In the genomic region with DNA sequence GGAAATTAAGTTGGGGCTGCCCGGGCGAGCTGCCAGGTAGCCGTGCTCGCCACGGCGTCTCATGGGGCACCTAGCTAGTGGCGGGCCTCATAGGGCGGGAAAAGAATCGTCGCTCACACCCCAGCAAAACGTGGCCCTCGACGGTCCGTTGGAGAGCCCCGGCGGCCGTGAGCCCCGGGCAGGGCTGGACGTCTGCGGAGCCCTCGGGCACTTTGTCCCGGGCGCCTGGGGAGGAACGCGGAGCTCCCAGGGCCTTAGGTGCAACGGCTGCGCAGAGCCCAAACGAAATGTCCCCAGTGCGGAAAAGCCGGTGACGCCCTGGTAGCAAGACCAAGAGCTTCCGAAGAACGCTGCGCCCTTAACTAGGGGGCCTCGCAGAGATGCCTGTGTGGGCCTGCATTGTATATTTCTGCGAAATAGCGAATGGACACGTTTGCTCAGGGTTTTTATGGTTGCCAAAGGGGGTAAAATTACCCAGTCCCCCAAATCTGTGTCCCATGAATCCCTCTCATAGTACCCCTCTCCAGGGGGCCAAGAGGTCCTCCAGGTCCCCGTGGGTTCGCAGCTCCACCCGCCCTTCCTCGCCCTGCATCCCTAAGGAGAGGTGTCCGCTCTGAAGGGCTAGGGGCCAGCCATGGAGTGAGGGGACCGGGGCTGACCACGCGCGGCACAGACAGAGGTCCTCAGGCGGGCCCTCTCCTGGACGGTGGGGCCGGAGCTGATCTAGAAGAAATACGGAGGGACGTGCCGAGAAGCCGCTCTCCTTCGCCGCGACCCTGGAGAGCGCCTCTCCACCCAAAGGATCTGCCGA, we compare ENCODE assay signal across 9 cellular contexts. TPM values are rescaled to one million over a fixed set of nuclear protein-coding genes. Genes with fewer than 3 reads are reported as not detected.
A peak's percentile ranks its signal among the peaks of the same experiment; 100 is the strongest.
DNase-seq lines count a peak whose midpoint lies in the region; ATAC-seq and TF ChIP-seq lines count a peak whose summit lies in the region.
"Had no signal": no experiment of that assay in that cellular context is flagged by ENCODE, and none has a peak within 500 bp of the region (broad histone marks: within the 10 kb centered on the region; RNA-seq: fewer than 3 reads in every experiment).

No MANE protein-coding gene starts in this region.

- no peak for ATAC-seq in activated CD8-positive, alpha-beta T cell treated with anti-CD3 and anti-CD28 coated beads, Interleukin-2, amount 10 ng/mL, durations not matched to agents 7 days and 5 days
- ATAC-seq in Right ventricle myocardium superior (ENCODE audit: poor library complexity) (no peak), HG02840 (IDR thresholded peaks at IDR 0.05; ENCODE audit: low FRiP score, unreplicated experiment) (no peak), HG03108 (IDR thresholded peaks at IDR 0.05; ENCODE audit: unreplicated experiment) (no peak), HG03521 (IDR thresholded peaks at IDR 0.05; ENCODE audit: unreplicated experiment) (no peak)

- peaks cover 0 to 58% (median 52%) of the 10 kb centered on the region in 4 donors for H3K4me1 ChIP-seq in sigmoid colon

- TF ChIP-seq POLR2A in sigmoid colon (IDR thresholded peaks at IDR 0.05) = no peak

- peak overlapping the region; percentile 98 for H3K27ac Mint-ChIP-seq in activated CD8-positive, alpha-beta T cell treated with anti-CD3 and anti-CD28 coated beads, Interleukin-2, amount 10 ng/mL, durations not matched to agents 7 days and 5 days

- no peaks in the 10 kb centered on the region for H3K9me3 ChIP-seq in sigmoid colon

- TF ChIP-seq EP300 in sigmoid colon (IDR thresholded peaks at IDR 0.05) = no peak

- no peaks in the 10 kb centered on the region; the same call in none of the 2 replicates for H3K27me3 ChIP-seq in GM06990 (replicated peaks; ENCODE audit: control insufficient read depth, insufficient read depth, low read length)
- peaks cover 24 to 69% (median 55%) of the 10 kb centered on the region in 3 donors for H3K27me3 ChIP-seq in sigmoid colon

- H3K36me3 ChIP-seq in GM06990 (ENCODE audit: control insufficient read depth, insufficient read depth, low read length) (no peaks in the 10 kb centered on the region), sigmoid colon (no peaks in the 10 kb centered on the region)
- H3K36me3 ChIP-seq: SJSA1 had no signal

- peaks cover 28% of the 10 kb centered on the region for H3K36me3 Mint-ChIP-seq in activated CD8-positive, alpha-beta T cell treated with anti-CD3 and anti-CD28 coated beads, Interleukin-2, amount 10 ng/mL, durations not matched to agents 7 days and 5 days (ENCODE audit: low read depth)

- CTCF ChIA-PET in activated CD8-positive, alpha-beta T cell treated with anti-CD3 and anti-CD28 coated beads, Interleukin-2, amount 10 ng/mL, durations not matched to agents 7 days and 5 days (lab: Charles Lee) = interaction anchor here (1.0 to 5.9 kb wide), 17 partner anchors 8 to 574 kb away, joined by 3 to 63 read pairs (median 6); no protein-coding TSS in a partner anchor

- no peaks in the 10 kb centered on the region for H3K9me3 Mint-ChIP-seq in activated CD8-positive, alpha-beta T cell treated with anti-CD3 and anti-CD28 coated beads, Interleukin-2, amount 10 ng/mL, durations not matched to agents 7 days and 5 days (ENCODE audit: insufficient read depth)

- H3K4me3 Mint-ChIP-seq in activated CD8-positive, alpha-beta T cell treated with anti-CD3 and anti-CD28 coated beads, Interleukin-2, amount 10 ng/mL, durations not matched to agents 7 days and 5 days = peak overlapping the region; percentile 98

- H3K27me3 Mint-ChIP-seq in activated CD8-positive, alpha-beta T cell treated with anti-CD3 and anti-CD28 coated beads, Interleukin-2, amount 10 ng/mL, durations not matched to agents 7 days and 5 days (ENCODE audit: low read depth) = peaks cover 16% of the 10 kb centered on the region

- DNase-seq in GM06990 (ENCODE audit: extremely low read depth, insufficient read length) (peak; percentile 53), Right ventricle myocardium superior (peak; percentile 42), sigmoid colon (no peak)
- no peak for DNase-seq in activated CD8-positive, alpha-beta T cell treated with anti-CD3 and anti-CD28 coated beads, Interleukin-2, amount 10 ng/mL, durations not matched to agents 7 days and 5 days
- no peak for DNase-seq in effector CD4-positive, alpha-beta T cell

- H3K4me3 ChIP-seq in GM06990 (replicated peaks; ENCODE audit: low read depth, low read length) (peak overlapping the region; percentile 66), sigmoid colon (peak overlapping the region; percentile 39 to 68 (median 60))

- H3K27ac ChIP-seq in sigmoid colon = peak overlapping the region in 2 of 4 donors; percentile 74 to 78
- H3K27ac ChIP-seq: SJSA1 had no signal

- TF ChIP-seq CTCF in GM06990 (IDR thresholded peaks at IDR 0.05; ENCODE audit: insufficient read depth, low read length, poor library complexity, severe bottlenecking) = no peak
- TF ChIP-seq CTCF in sigmoid colon (IDR thresholded peaks at IDR 0.05) = no peak

- POLR2A ChIA-PET in activated CD8-positive, alpha-beta T cell treated with anti-CD3 and anti-CD28 coated beads, Interleukin-2, amount 10 ng/mL, durations not matched to agents 7 days and 5 days (lab: Charles Lee) = interaction anchor here (1.9 kb wide), 1 partner anchor 73 kb away, joined by 11 read pairs; no protein-coding TSS in a partner anchor

- H3K4me1 Mint-ChIP-seq in activated CD8-positive, alpha-beta T cell treated with anti-CD3 and anti-CD28 coated beads, Interleukin-2, amount 10 ng/mL, durations not matched to agents 7 days and 5 days (ENCODE audit: low read depth) = peaks cover 46% of the 10 kb centered on the region

- intact Hi-C loops in Right ventricle myocardium superior (cut with DNase I) (no loop called here), sigmoid colon (cut with DNase I) (loop anchor here (5.0 to 10.0 kb wide), 4 partner anchors 490 to 997 kb away; partner anchors contain the start of gene PRKCQ)

- WGBS in sigmoid colon, 2 donors = 3 to 16% methylated on average over 59 of the region's 59 CpGs

RNA-seq across cellular contexts. Expression of gene SFMBT2, which starts 1.0 kb away (rescaled TPM):
- 10 to 100 TPM; 63.1 to 63.2 TPM for total RNA-seq in activated CD8-positive, alpha-beta T cell treated with anti-CD3 and anti-CD28 coated beads, Interleukin-2, amount 10 ng/mL, durations not matched to agents 7 days and 5 days
- 9.4 TPM for total RNA-seq in Right ventricle myocardium superior
- 1 to 10 TPM; 4.2 to 6.4 (median 4.9) TPM for total RNA-seq in sigmoid colon
- polyA plus RNA-seq in sigmoid colon = 1 to 10 TPM in 2 of 3 donors, under 1 TPM in 1; 0.60 to 3.2 (median 1.2) TPM

Comparison
In these comparisons a context has a peak if more than half of its experiments do, and no peak if none do; other contexts are left out.
1. DNase-seq: peak in GM06990 (single experiment) and Right ventricle myocardium superior (single experiment); none in activated CD8-positive, alpha-beta T cell treated with anti-CD3 and anti-CD28 coated beads, Interleukin-2, amount 10 ng/mL, durations not matched to agents 7 days and 5 days (single experiment), sigmoid colon (single experiment) and effector CD4-positive, alpha-beta T cell (single experiment).